Comparison of ENCODE assay signal across 8 cellular contexts in the genomic region with DNA sequence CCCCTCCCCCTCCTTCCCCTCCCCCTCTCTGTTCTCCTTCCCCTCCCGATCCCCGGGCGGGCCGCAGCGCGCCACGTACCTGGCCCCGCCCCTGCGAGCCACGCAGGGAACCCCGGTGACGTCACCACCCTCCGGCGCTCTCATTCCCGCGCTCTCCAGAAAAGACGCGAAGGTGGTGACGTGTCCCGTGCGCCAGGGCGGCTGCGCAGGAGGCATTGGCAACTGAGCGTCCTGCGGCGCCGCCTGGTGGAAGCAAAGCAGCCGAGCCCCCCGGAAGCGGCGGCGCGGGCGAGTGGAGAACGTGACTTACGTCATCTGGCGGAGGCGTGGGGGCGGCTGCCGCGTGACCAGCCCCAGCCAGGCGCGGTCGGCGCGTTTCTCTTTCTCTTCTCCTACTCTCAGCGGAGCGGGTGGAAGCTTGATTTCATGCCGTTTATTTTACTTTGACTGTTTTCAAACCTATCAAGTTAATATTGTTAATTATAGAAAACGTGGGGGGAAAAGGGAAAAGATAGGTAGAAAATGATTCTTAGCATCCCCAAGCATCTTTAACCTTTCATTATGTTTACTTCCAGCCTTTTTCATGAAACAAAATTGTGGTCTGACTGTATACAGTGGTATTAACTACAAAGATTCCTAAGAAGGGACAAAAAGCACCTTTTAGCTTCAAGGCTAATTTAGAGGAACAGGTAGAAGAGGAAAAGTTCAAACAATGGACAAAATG. TPM values are rescaled to one million over a fixed set of nuclear protein-coding genes. Genes with fewer than 3 reads are reported as not detected.
A peak's percentile ranks its signal among the peaks of the same experiment; 100 is the strongest.
DNase-seq lines count a peak whose midpoint lies in the region; ATAC-seq and TF ChIP-seq lines count a peak whose summit lies in the region.

No MANE protein-coding gene starts in this region.

- peaks cover 5% of the 10 kb centered on the region; the same call in 1 of the 2 replicates for H3K36me3 ChIP-seq in SJSA1
- H3K36me3 ChIP-seq in gastroesophageal sphincter = no peaks in the 10 kb centered on the region
- no peaks in the 10 kb centered on the region for H3K36me3 ChIP-seq in suprapubic skin

- H3K36me3 Mint-ChIP-seq in HFFc6 (ENCODE audit: low read depth) = no peaks in the 10 kb centered on the region; the same call in 1 of the 2 replicates
- H3K36me3 Mint-ChIP-seq in activated naive CD4-positive, alpha-beta T cell treated with anti-CD3 and anti-CD28 coated beads for 36 hours (ENCODE audit: low read depth) = peaks cover 5% of the 10 kb centered on the region

- H3K27ac Mint-ChIP-seq in HFFc6 = peak overlapping the region; percentile 95
- H3K27ac Mint-ChIP-seq in activated naive CD4-positive, alpha-beta T cell treated with anti-CD3 and anti-CD28 coated beads for 36 hours = peak overlapping the region; percentile 99

- ATAC-seq in gastroesophageal sphincter = peak; percentile 91

- peak; percentile 95 for TF ChIP-seq CTCF in GM10248 (IDR thresholded peaks at IDR 0.05; ENCODE audit: control extremely low read depth, extremely low read depth, low read depth, missing control alignments)
- peak; percentile 96 for TF ChIP-seq CTCF in HFFc6 (IDR thresholded peaks at IDR 0.05)
- TF ChIP-seq CTCF in gastroesophageal sphincter (IDR thresholded peaks at IDR 0.05) = peak; percentile 81 to 100 (median 97)
- TF ChIP-seq CTCF in suprapubic skin (IDR thresholded peaks at IDR 0.05) = peak; percentile 97 to 98

- H3K9me3 Mint-ChIP-seq in HFFc6 = no peaks in the 10 kb centered on the region
- no peaks in the 10 kb centered on the region for H3K9me3 Mint-ChIP-seq in activated naive CD4-positive, alpha-beta T cell treated with anti-CD3 and anti-CD28 coated beads for 36 hours

- peak overlapping the region; percentile 87 for H3K4me3 Mint-ChIP-seq in HFFc6
- H3K4me3 Mint-ChIP-seq in activated naive CD4-positive, alpha-beta T cell treated with anti-CD3 and anti-CD28 coated beads for 36 hours = peak overlapping the region; percentile 93

- DNase-seq in GM10248 (ENCODE audit: extremely low spot score) (peak; percentile 97), HFFc6 (peak; percentile 98), MV-4-11 (lab: John Stamatoyannopoulos, UW) (peak; percentile 98), SJSA1 (ENCODE audit: low read depth in 1 of 2, low spot score in 2 of 2) (peak; percentile 99 to 100), nucleus accumbens (lab: John Stamatoyannopoulos, UW) (peak; percentile 33 to 100 (median 97)), suprapubic skin (ENCODE audit: low spot score in 2 of 2) (peak; percentile 99 to 100)
- DNase-seq in activated naive CD4-positive, alpha-beta T cell treated with anti-CD3 and anti-CD28 coated beads for 36 hours = peak; percentile 100

- CTCF ChIA-PET in GM10248 (lab: Yijun Ruan, JAX) = interaction anchor here (0.7 to 5.2 kb wide), 26 partner anchors 10 to 418 kb away, joined by 3 to 59 read pairs (median 6); partner anchors contain the start of gene MXD1
- CTCF ChIA-PET in activated naive CD4-positive, alpha-beta T cell treated with anti-CD3 and anti-CD28 coated beads for 36 hours (lab: Charles Lee) = interaction anchor here (0.7 to 9.7 kb wide), 17 partner anchors 10 to 418 kb away, joined by 3 to 80 read pairs (median 4); partner anchors contain the start of gene MXD1

- H3K27ac ChIP-seq in SJSA1 (peak overlapping the region; percentile 97), gastroesophageal sphincter (peak overlapping the region; percentile 97 to 99 (median 99)), suprapubic skin (peak overlapping the region; percentile 100)

- intact Hi-C loops in activated naive CD4-positive, alpha-beta T cell treated with anti-CD3 and anti-CD28 coated beads for 36 hours (cut with micrococcal nuclease) = loop anchor here (1.0 to 5.0 kb wide), 12 partner anchors 48 to 498 kb away; partner anchors contain the start of genes ANXA4, FAM136A, GMCL1 and SNRPG

- H3K27me3 Mint-ChIP-seq in HFFc6 (ENCODE audit: insufficient read depth) = peaks cover 2% of the 10 kb centered on the region
- no peaks in the 10 kb centered on the region for H3K27me3 Mint-ChIP-seq in activated naive CD4-positive, alpha-beta T cell treated with anti-CD3 and anti-CD28 coated beads for 36 hours (ENCODE audit: low read depth)

- WGBS in gastroesophageal sphincter (ENCODE audit: low coverage in 1 of 2), 2 donors = 0 to 1% methylated on average over 15 to 16 of the region's 50 CpGs
- WGBS in suprapubic skin = 2% methylated on average over 26 of the region's 50 CpGs

- H3K27me3 ChIP-seq in SJSA1 (replicated peaks) = no peaks in the 10 kb centered on the region
- H3K27me3 ChIP-seq in gastroesophageal sphincter = no peaks in the 10 kb centered on the region
- H3K27me3 ChIP-seq in suprapubic skin = no peaks in the 10 kb centered on the region

- H3K4me1 ChIP-seq in SJSA1 (replicated peaks) (peaks cover 24% of the 10 kb centered on the region), gastroesophageal sphincter (peaks cover 2 to 22% (median 11%) of the 10 kb centered on the region in 3 donors), suprapubic skin (peaks cover 43% of the 10 kb centered on the region)

- H3K4me3 ChIP-seq in SJSA1 = peak overlapping the region; percentile 60
- H3K4me3 ChIP-seq in gastroesophageal sphincter = peak overlapping the region; percentile 82 to 85
- peak overlapping the region; percentile 64 for H3K4me3 ChIP-seq in suprapubic skin

- peak; percentile 75 to 87 for TF ChIP-seq POLR2A in gastroesophageal sphincter (IDR thresholded peaks at IDR 0.05)
- peak; percentile 76 to 90 for TF ChIP-seq POLR2A in suprapubic skin (IDR thresholded peaks at IDR 0.05)

- TF ChIP-seq EP300 in gastroesophageal sphincter (IDR thresholded peaks at IDR 0.05) = no peak
- no peak for TF ChIP-seq EP300 in suprapubic skin (IDR thresholded peaks at IDR 0.05)

- peaks cover 25% of the 10 kb centered on the region for H3K4me1 Mint-ChIP-seq in HFFc6 (ENCODE audit: low read depth)
- peaks cover 53% of the 10 kb centered on the region for H3K4me1 Mint-ChIP-seq in activated naive CD4-positive, alpha-beta T cell treated with anti-CD3 and anti-CD28 coated beads for 36 hours (ENCODE audit: low read depth)

- H3K9me3 ChIP-seq in SJSA1 (replicated peaks) = no peaks in the 10 kb centered on the region
- H3K9me3 ChIP-seq in gastroesophageal sphincter = no peaks in the 10 kb centered on the region
- no peaks in the 10 kb centered on the region for H3K9me3 ChIP-seq in suprapubic skin

- POLR2A ChIA-PET in GM10248 (lab: Yijun Ruan, JAX) = interaction anchor here (0.6 to 4.0 kb wide), 6 partner anchors 17 to 473 kb away, joined by 3 to 19 read pairs (median 3); partner anchors contain the start of genes MXD1 and SNRPG

RNA-seq across cellular contexts. Expression of gene C2orf42, which starts 48.1 kb away (rescaled TPM):
- 10 to 100 TPM; 10.0 to 17.8 (median 14.7) TPM for total RNA-seq in HFFc6 (2021; fragmentation: NEBNext Ultra II Directional; extraction: Animal tissue kit (Norgen Biotek cat#: 25700))
- total RNA-seq in SJSA1 (2014; rRNA removed; shearing (Covaris generic)) = 12.7 and 13.7 TPM in 2 replicates
- 10 to 100 TPM; 19.2 to 23.3 TPM for total RNA-seq in activated naive CD4-positive, alpha-beta T cell treated with anti-CD3 and anti-CD28 coated beads for 36 hours
- total RNA-seq in gastroesophageal sphincter (10 to 100 TPM; 17.5 to 32.1 (median 23.2) TPM), suprapubic skin (10 to 100 TPM; 12.4 to 21.6 (median 15.3) TPM)

RNA-seq across cellular contexts. Expression of gene PCBP1, which starts 55.5 kb away (rescaled TPM):
- 100 to 1,000 TPM; 293 to 369 (median 361) TPM for total RNA-seq in HFFc6 (2021; fragmentation: NEBNext Ultra II Directional; extraction: Animal tissue kit (Norgen Biotek cat#: 25700))
- total RNA-seq in SJSA1 (2014; rRNA removed; shearing (Covaris generic)) = 17.7 and 25.2 TPM in 2 replicates
- total RNA-seq in activated naive CD4-positive, alpha-beta T cell treated with anti-CD3 and anti-CD28 coated beads for 36 hours = 100 to 1,000 TPM; 363 to 374 TPM
- total RNA-seq in gastroesophageal sphincter (100 to 1,000 TPM; 117 to 222 (median 167) TPM), suprapubic skin (100 to 1,000 TPM; 189 to 236 (median 222) TPM)

Comparison
In these comparisons a context has a peak if more than half of its experiments do, and no peak if none do; other contexts are left out.
1. Peak in every context shown above with its lines: DNase-seq, ATAC-seq, H3K4me3 ChIP-seq and H3K27ac ChIP-seq.